ENCODE assay signal across 19 cellular contexts in genomic region chr4:74930166-74930565, GRCh38. TPM values are rescaled to one million over a fixed set of nuclear protein-coding genes. Genes with fewer than 3 reads are reported as not detected.
DNase-seq lines count a peak whose midpoint lies in the region; ATAC-seq, FAIRE-seq and TF ChIP-seq lines count a peak whose summit lies in the region.
"Had no signal": no experiment of that assay in that cellular context is flagged by ENCODE, and none has a peak within 500 bp of the region (broad histone marks: within the 10 kb centered on the region; RNA-seq: fewer than 3 reads in every experiment).

No MANE protein-coding gene starts in this region.

- TF ChIP-seq CTCF in suprapubic skin (IDR thresholded peaks at IDR 0.05), result no peak

- peaks cover 22 to 29% (median 23%) of the 10 kb centered on the region in 3 donors for H3K4me1 Mint-ChIP-seq in IgD-negative memory B cell

- H3K27ac ChIP-seq in suprapubic skin, result no peak overlapping the region
- H3K27ac ChIP-seq: SK-N-MC had no signal

- ATAC-seq in HG02852 (IDR thresholded peaks at IDR 0.05; ENCODE audit: unreplicated experiment), result peak; percentile 53
- ATAC-seq in GM18520 (IDR thresholded peaks at IDR 0.05; ENCODE audit: unreplicated experiment), result no peak

- H3K27me3 ChIP-seq in suprapubic skin, result peaks cover 8% of the 10 kb centered on the region

- H3K9me3 Mint-ChIP-seq in IgD-negative memory B cell, result no peaks in the 10 kb centered on the region
- H3K9me3 Mint-ChIP-seq: activated CD4-positive, alpha-beta T cell treated with anti-CD3 and anti-CD28 coated beads, Interleukin-2, amount 10 ng/mL, durations not matched to agents 7 days and 5 days had no signal

- H3K4me1 ChIP-seq in suprapubic skin, result peaks cover 26% of the 10 kb centered on the region

- TF ChIP-seq POLR2A in suprapubic skin (IDR thresholded peaks at IDR 0.05), result no peak

- no peaks in the 10 kb centered on the region for H3K36me3 ChIP-seq in suprapubic skin
- H3K36me3 ChIP-seq: MG63 had no signal

- TF ChIP-seq EP300 in suprapubic skin (IDR thresholded peaks at IDR 0.05), result no peak

- peak overlapping the region in 3 of 4 donors; percentile 2 to 67 (median 13) for H3K4me3 Mint-ChIP-seq in IgD-negative memory B cell
- H3K4me3 Mint-ChIP-seq: activated CD4-positive, alpha-beta T cell treated with anti-CD3 and anti-CD28 coated beads, Interleukin-2, amount 10 ng/mL, durations not matched to agents 7 days and 5 days had no signal

- FAIRE-seq in GM19239 (lab: Jason Lieb, UNC), result peak; percentile 96
- FAIRE-seq: A204.1, endometrium had no signal

- DNase-seq in Ammon's horn (ENCODE audit: low spot score), result peak; percentile 31
- no peak for DNase-seq in GM19239 (ENCODE audit: insufficient read length, low spot score)
- no peak for DNase-seq in EL
- no peak for DNase-seq in suprapubic skin (ENCODE audit: low spot score in 2 of 2)
- DNase-seq in DMS79 (lab: John Stamatoyannopoulos, UW), result no peak
- DNase-seq: activated CD4-positive, alpha-beta T cell treated with anti-CD3 and anti-CD28 coated beads, Interleukin-2, amount 10 ng/mL, durations not matched to agents 7 days and 5 days; DND-41; hippocampal formation; mammary epithelial cell; MG63; NCI-H510A treated with DMSO at 0.1 percent for 48 hours; stimulated activated CD4-positive, alpha-beta T cell treated with anti-CD3 and anti-CD28 coated beads, Interleukin-4, amount 100 ng/mL, for 24 hours had no signal

- H3K9me3 ChIP-seq in suprapubic skin, result no peaks in the 10 kb centered on the region
- H3K9me3 ChIP-seq: MG63 had no signal

- H3K27ac Mint-ChIP-seq in IgD-negative memory B cell, result peak overlapping the region in 1 of 3 donors; percentile 2
- H3K27ac Mint-ChIP-seq: activated CD4-positive, alpha-beta T cell treated with anti-CD3 and anti-CD28 coated beads, Interleukin-2, amount 10 ng/mL, durations not matched to agents 7 days and 5 days; progenitor cell of endocrine pancreas had no signal

- WGBS in suprapubic skin, result 90% methylated on average over 4 of the region's 4 CpGs

- H3K36me3 Mint-ChIP-seq in IgD-negative memory B cell, result peaks cover 7% of the 10 kb centered on the region

- peaks cover 4% of the 10 kb centered on the region for H3K27me3 Mint-ChIP-seq in IgD-negative memory B cell

- H3K4me3 ChIP-seq in suprapubic skin, result no peak overlapping the region
- H3K4me3 ChIP-seq: MG63, SK-N-MC had no signal

RNA-seq across cellular contexts. Expression of gene PARM1, which starts 2.8 kb away (rescaled TPM):
- 37.0 TPM for polyA plus RNA-seq in IgD-negative memory B cell
- total RNA-seq in suprapubic skin, result 10 to 100 TPM; 13.2 to 27.4 (median 19.1) TPM
- total RNA-seq: activated CD4-positive, alpha-beta T cell treated with anti-CD3 and anti-CD28 coated beads, Interleukin-2, amount 10 ng/mL, durations not matched to agents 7 days and 5 days had no signal
